ENCODE assay signal across 10 cellular contexts in the genomic region with DNA sequence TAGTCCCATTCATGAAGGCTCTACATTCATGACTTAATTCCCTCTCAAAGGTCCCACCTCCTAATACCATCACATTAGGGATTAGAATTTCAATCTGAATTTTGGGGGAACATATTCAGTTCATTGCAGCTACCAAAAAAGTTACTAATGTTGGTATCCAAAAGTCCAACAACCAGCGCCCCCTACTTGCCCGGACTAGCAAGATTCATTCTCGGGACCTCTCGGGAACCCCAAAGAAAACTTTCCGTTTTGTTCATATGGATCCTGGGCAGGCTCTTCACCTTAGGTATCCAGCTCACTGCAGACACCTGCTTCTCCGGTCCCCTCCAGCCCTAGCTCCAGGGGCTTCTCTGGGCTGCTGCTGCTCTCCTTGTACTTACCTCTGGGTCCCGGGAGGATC. TPM values are rescaled to one million over a fixed set of nuclear protein-coding genes. Genes with fewer than 3 reads are reported as not detected.
DNase-seq lines count a peak whose midpoint lies in the region; ATAC-seq and TF ChIP-seq lines count a peak whose summit lies in the region.
"Had no signal": no experiment of that assay in that cellular context is flagged by ENCODE, and none has a peak within 500 bp of the region (broad histone marks: within the 10 kb centered on the region; RNA-seq: fewer than 3 reads in every experiment).

No MANE protein-coding gene starts in this region.

- H4K20me1 ChIP-seq in SK-N-SH (ENCODE audit: insufficient read depth), result no peaks in the 10 kb centered on the region

- H3K27ac ChIP-seq in SK-N-SH (ENCODE audit: low read depth in 2 of 2, low read length in 1 of 2), result no peak overlapping the region
- H3K27ac ChIP-seq in sigmoid colon, result no peak overlapping the region

- H3K4me3 Mint-ChIP-seq in activated CD4-positive, alpha-beta T cell treated with anti-CD3 and anti-CD28 coated beads for 36 hours, result no peak overlapping the region
- no peak overlapping the region for H3K4me3 Mint-ChIP-seq in endothelial cell (ENCODE audit: unreplicated experiment)
- H3K4me3 Mint-ChIP-seq: central memory CD8-positive, alpha-beta T cell had no signal

- no peaks in the 10 kb centered on the region for H3K79me2 ChIP-seq in SK-N-SH (ENCODE audit: insufficient read depth)

- H3K36me3 ChIP-seq in SK-N-SH (replicated peaks in 1 of 2; ENCODE audit: control insufficient read depth in 1 of 2, insufficient read depth in 2 of 2, low read length in 1 of 2), result no peaks in the 10 kb centered on the region
- no peaks in the 10 kb centered on the region for H3K36me3 ChIP-seq in sigmoid colon

- H3K27me3 ChIP-seq in SK-N-SH (ENCODE audit: insufficient read depth) (no peaks in the 10 kb centered on the region), sigmoid colon (no peaks in the 10 kb centered on the region)

- DNase-seq in activated CD4-positive, alpha-beta T cell treated with anti-CD3 and anti-CD28 coated beads for 36 hours, result peak; percentile 69
- DNase-seq in activated CD4-positive, alpha-beta T cell treated with anti-CD3 and anti-CD28 coated beads for 1 hour, result no peak
- DNase-seq in SK-N-SH, result no peak
- DNase-seq in endothelial cell (ENCODE audit: low spot score), result no peak
- peak; percentile 57 for DNase-seq in sigmoid colon
- DNase-seq in SIG-M5 treated with dmso at 0.1 percent for 504 hours (lab: John Stamatoyannopoulos, UW; ENCODE audit: unreplicated experiment), result no peak
- DNase-seq: ACHN had no signal

- H3K9me3 ChIP-seq in SK-N-SH, result no peaks in the 10 kb centered on the region
- no peaks in the 10 kb centered on the region for H3K9me3 ChIP-seq in sigmoid colon

- no peak for TF ChIP-seq POLR2A in sigmoid colon (IDR thresholded peaks at IDR 0.05)

- TF ChIP-seq EP300 in SK-N-SH (IDR thresholded peaks at IDR 0.05; ENCODE audit: borderline replicate concordance in 1 of 2, low read depth in 1 of 2, low read length in 1 of 2) (no peak), sigmoid colon (IDR thresholded peaks at IDR 0.05) (no peak)

- no peaks in the 10 kb centered on the region for H3K9me2 ChIP-seq in SK-N-SH

- POLR2A ChIA-PET in activated CD4-positive, alpha-beta T cell treated with anti-CD3 and anti-CD28 coated beads for 36 hours (lab: Charles Lee), result interaction anchor here (1.0 kb wide), 3 partner anchors 8 to 247 kb away, joined by 3 read pairs; no protein-coding TSS in a partner anchor
- POLR2A ChIA-PET in SK-N-SH (lab: Yijun Ruan, JAX), result interaction anchor here (0.8 kb wide), 1 partner anchor 19 kb away, joined by 3 read pairs; no protein-coding TSS in a partner anchor

- 61% methylated on average over 7 of the region's 7 CpGs for WGBS in SK-N-SH (ENCODE audit: low lambda C conversion rate)
- 29 to 52% methylated on average over 7 of the region's 7 CpGs for WGBS in sigmoid colon, 2 donors

- no peak for ATAC-seq in activated CD4-positive, alpha-beta T cell treated with anti-CD3 and anti-CD28 coated beads for 36 hours
- no peak for ATAC-seq in HG02610 (IDR thresholded peaks at IDR 0.05; ENCODE audit: unreplicated experiment)
- ATAC-seq in HG02852 (IDR thresholded peaks at IDR 0.05; ENCODE audit: unreplicated experiment), result no peak

- H3K4me2 ChIP-seq in SK-N-SH, result no peak overlapping the region

- H3K9me3 Mint-ChIP-seq in activated CD4-positive, alpha-beta T cell treated with anti-CD3 and anti-CD28 coated beads for 36 hours (ENCODE audit: low read depth), result no peaks in the 10 kb centered on the region
- no peaks in the 10 kb centered on the region for H3K9me3 Mint-ChIP-seq in endothelial cell (ENCODE audit: unreplicated experiment)
- H3K9me3 Mint-ChIP-seq: central memory CD8-positive, alpha-beta T cell had no signal

- no peaks in the 10 kb centered on the region for H3K36me3 Mint-ChIP-seq in activated CD4-positive, alpha-beta T cell treated with anti-CD3 and anti-CD28 coated beads for 36 hours (ENCODE audit: low read depth)
- peaks cover 3% of the 10 kb centered on the region for H3K36me3 Mint-ChIP-seq in endothelial cell (ENCODE audit: low read depth, unreplicated experiment)

- intact Hi-C loops in activated CD4-positive, alpha-beta T cell treated with anti-CD3 and anti-CD28 coated beads for 36 hours (cut with DNase I, micrococcal nuclease), result loop anchor here (2.0 to 5.0 kb wide), 5 partner anchors 60 to 344 kb away; a partner anchor contains a TSS
- intact Hi-C loops in sigmoid colon (cut with DNase I), result no loop called here

- peak; percentile 50 for TF ChIP-seq CTCF in SK-N-SH (IDR thresholded peaks at IDR 0.05)
- TF ChIP-seq CTCF in endothelial cell (IDR thresholded peaks at IDR 0.05; ENCODE audit: unreplicated experiment), result peak; percentile 24
- TF ChIP-seq CTCF in sigmoid colon (IDR thresholded peaks at IDR 0.05), result peak in 1 of 4 experiments; percentile 18

- H3F3A ChIP-seq in SK-N-SH (replicated peaks; ENCODE audit: insufficient read depth), result peaks cover 10% of the 10 kb centered on the region

- no peak overlapping the region for H3K27ac Mint-ChIP-seq in activated CD4-positive, alpha-beta T cell treated with anti-CD3 and anti-CD28 coated beads for 36 hours
- peak overlapping the region; percentile 42 for H3K27ac Mint-ChIP-seq in endothelial cell (ENCODE audit: unreplicated experiment)

- peaks cover 0 to 5% of the 10 kb centered on the region in 2 experiments; a peak in 2 of 4 replicates for H3K4me1 ChIP-seq in SK-N-SH (ENCODE audit: control insufficient read depth in 1 of 2, insufficient read depth in 2 of 2, low read depth in 1 of 2, low read length in 1 of 2)
- H3K4me1 ChIP-seq in sigmoid colon, result peaks cover 0 to 3% (median 0%) of the 10 kb centered on the region in 4 donors

- TF ChIP-seq RAD21 in SK-N-SH (IDR thresholded peaks at IDR 0.05; ENCODE audit: low read length), result peak; percentile 29; the same call in 1 of the 2 replicates

- H3K9ac ChIP-seq in SK-N-SH, result no peak overlapping the region

- H3K4me3 ChIP-seq in SK-N-SH (ENCODE audit: low read depth in 2 of 2, low read length in 1 of 2), result no peak overlapping the region
- no peak overlapping the region for H3K4me3 ChIP-seq in sigmoid colon

- CTCF ChIA-PET in activated CD4-positive, alpha-beta T cell treated with anti-CD3 and anti-CD28 coated beads for 36 hours (lab: Charles Lee), result interaction anchor here (0.6 to 4.2 kb wide), 22 partner anchors 9 to 399 kb away, joined by 3 to 58 read pairs (median 5); no protein-coding TSS in a partner anchor
- CTCF ChIA-PET in SK-N-SH (lab: Yijun Ruan, JAX), result interaction anchor here (0.8 to 15.4 kb wide), 33 partner anchors 8 to 631 kb away, joined by 3 to 505 read pairs (median 5); a partner anchor contains a TSS

- no peak overlapping the region for H2AFZ ChIP-seq in SK-N-SH (ENCODE audit: low read depth)

- H3K27me3 Mint-ChIP-seq in activated CD4-positive, alpha-beta T cell treated with anti-CD3 and anti-CD28 coated beads for 36 hours, result no peaks in the 10 kb centered on the region
- no peaks in the 10 kb centered on the region for H3K27me3 Mint-ChIP-seq in endothelial cell (ENCODE audit: unreplicated experiment)
- H3K27me3 Mint-ChIP-seq: central memory CD8-positive, alpha-beta T cell had no signal

- peaks cover 13% of the 10 kb centered on the region for H3K4me1 Mint-ChIP-seq in activated CD4-positive, alpha-beta T cell treated with anti-CD3 and anti-CD28 coated beads for 36 hours
- H3K4me1 Mint-ChIP-seq in endothelial cell (ENCODE audit: unreplicated experiment), result peaks cover 33% of the 10 kb centered on the region
- H3K4me1 Mint-ChIP-seq: central memory CD8-positive, alpha-beta T cell had no signal

TF ChIP-seq in SK-N-SH, 30 proteins besides CTCF, POLR2A, EP300 and RAD21:
- TF ChIP-seq FOXJ3 (CRISPR knock-in tag; IDR thresholded peaks at IDR 0.05) (no peak), SMC3 (IDR thresholded peaks at IDR 0.05; ENCODE audit: low read depth, low read length) (0 out of 2 replicates have a peak, but pooled peaks have one; percentile 5), JUND (IDR thresholded peaks at IDR 0.05) (no peak)
TF ChIP-seq in SK-N-SH: peak in this region for 1.

RNA-seq across cellular contexts. Expression of a gene that starts 8.9 kb away (rescaled TPM):
- total RNA-seq in activated CD4-positive, alpha-beta T cell treated with anti-CD3 and anti-CD28 coated beads for 36 hours, result 10 to 100 TPM; 21.2 to 24.8 TPM
- 9.5 and 12.1 TPM in 2 replicates for polyA plus RNA-seq in SK-N-SH (2012; rRNA removed)
- polyA plus RNA-seq in SK-N-SH (2012; cell fraction: cytosol; rRNA removed), result 8.9 and 11.6 TPM in 2 replicates
- 10.3 and 10.8 TPM in 2 replicates for polyA plus RNA-seq in SK-N-SH (2012; cell fraction: nucleus; rRNA removed)
- 163 TPM for total RNA-seq in endothelial cell (ENCODE audit: unreplicated experiment)
- 10 to 100 TPM; 19.8 to 32.4 (median 22.2) TPM for total RNA-seq in sigmoid colon
- 10 to 100 TPM in 2 of 3 donors, 1 to 10 TPM in 1; 7.9 to 19.2 (median 15.5) TPM for polyA plus RNA-seq in sigmoid colon

RNA-seq across cellular contexts. Expression of a gene that starts 19.8 kb away (rescaled TPM):
- 100 to 1,000 TPM; 160 to 217 TPM for total RNA-seq in activated CD4-positive, alpha-beta T cell treated with anti-CD3 and anti-CD28 coated beads for 36 hours
- 193 and 278 TPM in 2 replicates for polyA plus RNA-seq in SK-N-SH (2012; rRNA removed)
- polyA plus RNA-seq in SK-N-SH (2012; cell fraction: cytosol; rRNA removed), result 306 and 319 TPM in 2 replicates
- polyA plus RNA-seq in SK-N-SH (2012; cell fraction: nucleus; rRNA removed), result 64.2 and 128 TPM in 2 replicates
- 93.2 TPM for total RNA-seq in endothelial cell (ENCODE audit: unreplicated experiment)
- total RNA-seq in sigmoid colon, result 100 to 1,000 TPM; 155 to 247 (median 169) TPM
- 100 to 1,000 TPM; 133 to 267 (median 172) TPM for polyA plus RNA-seq in sigmoid colon

RNA-seq across cellular contexts. Expression of a gene that starts 32.9 kb away (rescaled TPM):
- 10 to 100 TPM; 38.7 to 44.7 TPM for total RNA-seq in activated CD4-positive, alpha-beta T cell treated with anti-CD3 and anti-CD28 coated beads for 36 hours
- polyA plus RNA-seq in SK-N-SH (2012; rRNA removed), result 24.2 and 32.0 TPM in 2 replicates
- 23.0 and 33.1 TPM in 2 replicates for polyA plus RNA-seq in SK-N-SH (2012; cell fraction: cytosol; rRNA removed)
- 67.8 and 86.1 TPM in 2 replicates for polyA plus RNA-seq in SK-N-SH (2012; cell fraction: nucleus; rRNA removed)
- 19.0 TPM for total RNA-seq in endothelial cell (ENCODE audit: unreplicated experiment)
- total RNA-seq in sigmoid colon, result 10 to 100 TPM; 16.8 to 26.5 (median 19.6) TPM
- 10 to 100 TPM; 14.8 to 48.3 (median 22.2) TPM for polyA plus RNA-seq in sigmoid colon

Comparison
In these comparisons a context has a peak if more than half of its experiments do, and no peak if none do; other contexts are left out.
1. DNase-seq: peak in activated CD4-positive, alpha-beta T cell treated with anti-CD3 and anti-CD28 coated beads for 36 hours (single experiment) and sigmoid colon (single experiment); none in activated CD4-positive, alpha-beta T cell treated with anti-CD3 and anti-CD28 coated beads for 1 hour (single experiment), SK-N-SH (single experiment), endothelial cell (single experiment) and SIG-M5 treated with dmso at 0.1 percent for 504 hours (single experiment).